In genomic region chr7:55570939-55571338, GRCh38 we compare ENCODE assay signal across 8 cellular contexts. TPM values are rescaled to one million over a fixed set of nuclear protein-coding genes. Genes with fewer than 3 reads are reported as not detected.
DNase-seq lines count a peak whose midpoint lies in the region; ATAC-seq and TF ChIP-seq lines count a peak whose summit lies in the region.

No MANE protein-coding gene starts in this region.

- peak overlapping the region; percentile 97 for H3K4me3 ChIP-seq in right cardiac atrium (ENCODE audit: low read length)
- H3K4me3 ChIP-seq in spleen, result peak overlapping the region; percentile 83 to 99 (median 98)

- H3K36me3 Mint-ChIP-seq in activated naive CD4-positive, alpha-beta T cell treated with anti-CD3 and anti-CD28 coated beads, Interleukin-2, amount 10 ng/mL, durations not matched to agents 7 days and 5 days, result peaks cover 18% of the 10 kb centered on the region
- peaks cover 6% of the 10 kb centered on the region for H3K36me3 Mint-ChIP-seq in activated CD4-positive, alpha-beta memory T cell treated with anti-CD3 and anti-CD28 coated beads, Interleukin-2, amount 10 ng/mL, durations not matched to agents 7 days and 5 days (ENCODE audit: low read depth)

- no peak for DNase-seq in activated naive CD4-positive, alpha-beta T cell treated with anti-CD3 and anti-CD28 coated beads, Interleukin-2, amount 10 ng/mL, durations not matched to agents 7 days and 5 days
- no peak for DNase-seq in activated naive CD4-positive, alpha-beta T cell treated with anti-CD3 and anti-CD28 coated beads, Interleukin-2, amount 50 U/mL, for 16 hours
- no peak for DNase-seq in activated CD4-positive, alpha-beta memory T cell treated with anti-CD3 and anti-CD28 coated beads, Interleukin-2, amount 10 ng/mL, durations not matched to agents 7 days and 5 days
- no peak for DNase-seq in right cardiac atrium
- no peak for DNase-seq in spleen
- DNase-seq in iPS-NIHi11 (ENCODE audit: low spot score), result no peak

- no peaks in the 10 kb centered on the region for H3K27me3 ChIP-seq in right cardiac atrium (ENCODE audit: control insufficient read depth, insufficient read depth)
- H3K27me3 ChIP-seq in spleen (replicated peaks in 1 of 7), result no peaks in the 10 kb centered on the region

- H3K4me1 ChIP-seq in right cardiac atrium (ENCODE audit: control insufficient read depth, insufficient read depth, low read length), result peaks cover 18% of the 10 kb centered on the region
- peaks cover 60 to 78% (median 73%) of the 10 kb centered on the region in 6 donors for H3K4me1 ChIP-seq in spleen

- no peaks in the 10 kb centered on the region for H3K27me3 Mint-ChIP-seq in activated naive CD4-positive, alpha-beta T cell treated with anti-CD3 and anti-CD28 coated beads, Interleukin-2, amount 10 ng/mL, durations not matched to agents 7 days and 5 days
- no peaks in the 10 kb centered on the region for H3K27me3 Mint-ChIP-seq in activated CD4-positive, alpha-beta memory T cell treated with anti-CD3 and anti-CD28 coated beads, Interleukin-2, amount 10 ng/mL, durations not matched to agents 7 days and 5 days

- TF ChIP-seq POLR2A in spleen (IDR thresholded peaks at IDR 0.05), result no peak

- no peaks in the 10 kb centered on the region for H3K9me3 ChIP-seq in right cardiac atrium (ENCODE audit: control insufficient read depth, low read length)
- H3K9me3 ChIP-seq in spleen, result no peaks in the 10 kb centered on the region

- CTCF ChIA-PET in activated naive CD4-positive, alpha-beta T cell treated with anti-CD3 and anti-CD28 coated beads, Interleukin-2, amount 10 ng/mL, durations not matched to agents 7 days and 5 days (lab: Charles Lee), result no interaction called here
- CTCF ChIA-PET in activated CD4-positive, alpha-beta memory T cell treated with anti-CD3 and anti-CD28 coated beads, Interleukin-2, amount 10 ng/mL, durations not matched to agents 7 days and 5 days (lab: Charles Lee), result interaction anchor here (1.0 kb wide), 1 partner anchor 139 kb away, joined by 3 read pairs; no protein-coding TSS in a partner anchor

- POLR2A ChIA-PET in activated CD4-positive, alpha-beta memory T cell treated with anti-CD3 and anti-CD28 coated beads, Interleukin-2, amount 10 ng/mL, durations not matched to agents 7 days and 5 days (lab: Charles Lee), result interaction anchor here (1.4 to 6.7 kb wide), 5 partner anchors 37 to 812 kb away, joined by 3 to 88 read pairs (median 4); partner anchors contain the start of gene SEC61G

- ATAC-seq in right cardiac atrium (no peak), GM21526 (IDR thresholded peaks at IDR 0.05; ENCODE audit: low FRiP score, unreplicated experiment) (no peak), HG02571 (IDR thresholded peaks at IDR 0.05; ENCODE audit: unreplicated experiment) (no peak)

- H3K27ac ChIP-seq in right cardiac atrium (ENCODE audit: low read length) (no peak overlapping the region), spleen (peak overlapping the region; percentile 77 to 97 (median 92))

- H3K9me3 Mint-ChIP-seq in activated naive CD4-positive, alpha-beta T cell treated with anti-CD3 and anti-CD28 coated beads, Interleukin-2, amount 10 ng/mL, durations not matched to agents 7 days and 5 days, result no peaks in the 10 kb centered on the region
- no peaks in the 10 kb centered on the region for H3K9me3 Mint-ChIP-seq in activated CD4-positive, alpha-beta memory T cell treated with anti-CD3 and anti-CD28 coated beads, Interleukin-2, amount 10 ng/mL, durations not matched to agents 7 days and 5 days

- H3K27ac Mint-ChIP-seq in activated naive CD4-positive, alpha-beta T cell treated with anti-CD3 and anti-CD28 coated beads, Interleukin-2, amount 10 ng/mL, durations not matched to agents 7 days and 5 days, result peak overlapping the region; percentile 92
- peak overlapping the region; percentile 36 for H3K27ac Mint-ChIP-seq in activated CD4-positive, alpha-beta memory T cell treated with anti-CD3 and anti-CD28 coated beads, Interleukin-2, amount 10 ng/mL, durations not matched to agents 7 days and 5 days

- peaks cover 82% of the 10 kb centered on the region for H3K4me1 Mint-ChIP-seq in activated naive CD4-positive, alpha-beta T cell treated with anti-CD3 and anti-CD28 coated beads, Interleukin-2, amount 10 ng/mL, durations not matched to agents 7 days and 5 days
- H3K4me1 Mint-ChIP-seq in activated CD4-positive, alpha-beta memory T cell treated with anti-CD3 and anti-CD28 coated beads, Interleukin-2, amount 10 ng/mL, durations not matched to agents 7 days and 5 days, result peaks cover 77% of the 10 kb centered on the region

- no peak for TF ChIP-seq CTCF in spleen (IDR thresholded peaks at IDR 0.05 in 8 of 11, conservative IDR thresholded peaks at IDR 0.05 in 3 of 11)

- H3K4me3 Mint-ChIP-seq in activated naive CD4-positive, alpha-beta T cell treated with anti-CD3 and anti-CD28 coated beads, Interleukin-2, amount 10 ng/mL, durations not matched to agents 7 days and 5 days, result peak overlapping the region; percentile 91
- H3K4me3 Mint-ChIP-seq in activated CD4-positive, alpha-beta memory T cell treated with anti-CD3 and anti-CD28 coated beads, Interleukin-2, amount 10 ng/mL, durations not matched to agents 7 days and 5 days, result peak overlapping the region; percentile 86

- 26% methylated on average over 5 of the region's 5 CpGs for WGBS in right cardiac atrium
- WGBS in spleen, 5 donors, result 16 to 26% (median 18%) methylated on average over 5 of the region's 5 CpGs

- H3K36me3 ChIP-seq in spleen, result no peaks in the 10 kb centered on the region

- intact Hi-C loops in right cardiac atrium (cut with DNase I), result no loop called here
- intact Hi-C loops in spleen (cut with DNase I; ENCODE audit: low total_unique reads), result no loop called here

RNA-seq across cellular contexts. Expression of gene VOPP1, which starts 1.4 kb away (rescaled TPM):
- 10 to 100 TPM; 51.4 to 52.7 TPM for total RNA-seq in activated CD4-positive, alpha-beta memory T cell treated with anti-CD3 and anti-CD28 coated beads, Interleukin-2, amount 10 ng/mL, durations not matched to agents 7 days and 5 days
- total RNA-seq in right cardiac atrium, result 10 to 100 TPM; 19.0 to 21.8 (median 21.0) TPM
- polyA plus RNA-seq in right cardiac atrium, result 12.7 TPM
- 100 to 1,000 TPM; 130 to 168 (median 148) TPM for total RNA-seq in spleen
- polyA plus RNA-seq in spleen, result 100 to 1,000 TPM in 1 of 3 donors, 10 to 100 TPM in 2; 60.3 to 101 (median 65.3) TPM
